ENCODE assay signal across 8 cellular contexts in genomic region chr1:167935252-167936067, GRCh38. TPM values are rescaled to one million over a fixed set of nuclear protein-coding genes. Genes with fewer than 3 reads are reported as not detected.
A peak's percentile ranks its signal among the peaks of the same experiment; 100 is the strongest.
DNase-seq lines count a peak whose midpoint lies in the region; ATAC-seq lines count a peak whose summit lies in the region.

No MANE protein-coding gene starts in this region.

- H3K4me1 ChIP-seq in mesodermal cell (ENCODE audit: control insufficient read depth, insufficient read depth, low read length, poor library complexity, severe bottlenecking), result no peaks in the 10 kb centered on the region

- H3K36me3 ChIP-seq in mesodermal cell (ENCODE audit: control insufficient read depth, insufficient read depth, low read length), result no peaks in the 10 kb centered on the region

- 0 to 2% methylated on average over 36 to 43 of the region's 45 CpGs for WGBS in mesodermal cell (ENCODE audit: insufficient coverage in 2 of 2), 2 experiments

- peak; percentile 39 for DNase-seq in AG08396 (ENCODE audit: low spot score)
- DNase-seq in NCI-H2171 (lab: John Stamatoyannopoulos, UW), result peak; percentile 33
- DNase-seq in activated CD4-positive, CD25-positive, alpha-beta regulatory T cell treated with anti-CD3 and anti-CD28 coated beads, Interleukin-2, amount 50 U/mL, for 16 hours (ENCODE audit: low read depth, low spot score), result peak; percentile 2
- peak; percentile 17 for DNase-seq in effector CD4-positive, alpha-beta T cell
- peak; percentile 47 for DNase-seq in stimulated activated naive CD8-positive, alpha-beta T cell treated with anti-CD3 and anti-CD28 coated beads, Interleukin-15, Interleukin-2, amounts not matched to agents 100 U/mL and 50 U/mL, for 24 hours

- H3K9me3 ChIP-seq in mesodermal cell (ENCODE audit: control insufficient read depth, low read length), result no peaks in the 10 kb centered on the region

- H3K4me3 ChIP-seq in mesodermal cell (ENCODE audit: extremely low read depth, insufficient read depth, low read length, poor library complexity, severe bottlenecking), result peak overlapping the region; percentile 76

- H3K27ac ChIP-seq in mesodermal cell (ENCODE audit: low read depth, low read length, severe bottlenecking), result peak overlapping the region; percentile 97

- ATAC-seq in GM18508 (IDR thresholded peaks at IDR 0.05; ENCODE audit: insufficient read depth, unreplicated experiment), result peak; percentile 3
- ATAC-seq in HG02943 (IDR thresholded peaks at IDR 0.05; ENCODE audit: low read depth, unreplicated experiment), result peak; percentile 6
- peak; percentile 15 for ATAC-seq in stimulated activated naive CD8-positive, alpha-beta T cell treated with anti-CD3 and anti-CD28 coated beads, Interleukin-15, Interleukin-2, amounts not matched to agents 100 U/mL and 50 U/mL, for 24 hours

RNA-seq across cellular contexts. Expression of gene DCAF6, which starts 1.0 kb away (rescaled TPM):
- polyA plus RNA-seq in mesodermal cell (2013, experiment 1 of 2), result 18.3 TPM
- 17.8 TPM for polyA plus RNA-seq in mesodermal cell (2013, experiment 2 of 2)

RNA-seq across cellular contexts. Expression of gene MPC2, which starts 1.4 kb away (rescaled TPM):
- polyA plus RNA-seq in mesodermal cell (2013, experiment 1 of 2), result 66.9 TPM
- polyA plus RNA-seq in mesodermal cell (2013, experiment 2 of 2), result 63.6 TPM

RNA-seq across cellular contexts. Expression of gene ADCY10, which starts 21.5 kb away (rescaled TPM):
- polyA plus RNA-seq in mesodermal cell (2013, experiment 1 of 2), result 0.11 TPM
- 0.15 TPM for polyA plus RNA-seq in mesodermal cell (2013, experiment 2 of 2)

Comparison
In these comparisons a context has a peak if more than half of its experiments do, and no peak if none do; other contexts are left out.
1. Peak in every context shown above with its lines: DNase-seq, ATAC-seq, H3K4me3 ChIP-seq and H3K27ac ChIP-seq.